Comparison of ENCODE assay signal across 20 cellular contexts in genomic region chr16:65305588-65305987, GRCh38.
DNase-seq lines count a peak whose midpoint lies in the region; ATAC-seq, FAIRE-seq and TF ChIP-seq lines count a peak whose summit lies in the region.
"Had no signal": no experiment of that assay in that cellular context is flagged by ENCODE, and none has a peak within 500 bp of the region (broad histone marks: within the 10 kb centered on the region; RNA-seq: fewer than 3 reads in every experiment).

No MANE protein-coding gene starts in this region.

- H2BK15ac ChIP-seq in mesendoderm (replicated peaks; ENCODE audit: low read depth), result no peak overlapping the region

- FAIRE-seq in H54 (lab: Jason Lieb, UNC), result no peak
- FAIRE-seq: HepG2 had no signal

- no peak overlapping the region for H3K56ac ChIP-seq in mesendoderm (ENCODE audit: low read length)

- no peak overlapping the region for H3K9ac ChIP-seq in mesendoderm (ENCODE audit: low read length)

- no peaks in the 10 kb centered on the region for H3K79me1 ChIP-seq in mesendoderm (ENCODE audit: low read length)

- no peaks in the 10 kb centered on the region for H3K4me1 ChIP-seq in mesendoderm (ENCODE audit: control insufficient read depth, low read depth, low read length)

- no CpG with 5 or more reads among the region's 3 CpGs for WGBS in mesendoderm (ENCODE audit: extremely low coverage, insufficient coverage, low lambda C conversion rate)

- no peak overlapping the region for H3K27ac ChIP-seq in mesendoderm (ENCODE audit: low read depth, low read length)
- H3K27ac ChIP-seq: C4-2B had no signal

- no peak for ATAC-seq in GM21528 (IDR thresholded peaks at IDR 0.05; ENCODE audit: low FRiP score, unreplicated experiment)
- ATAC-seq: HCT116, HepG2 had no signal

- no peak overlapping the region for H3K4me2 ChIP-seq in mesendoderm (ENCODE audit: low read length)

- no peak overlapping the region for H3K23ac ChIP-seq in mesendoderm (ENCODE audit: low read length)

- no peak overlapping the region for H4K8ac ChIP-seq in mesendoderm (ENCODE audit: low read depth, low read length)

- no peaks in the 10 kb centered on the region for H3K36me3 ChIP-seq in mesendoderm (ENCODE audit: control insufficient read depth, insufficient read depth, low read length)

- no peak overlapping the region for H2AK5ac ChIP-seq in mesendoderm (ENCODE audit: low read length)

- no peak overlapping the region for H3K4me3 ChIP-seq in mesendoderm (ENCODE audit: low read length)

- peak; percentile 70 for DNase-seq in D341Med (ENCODE audit: low spot score)
- peak; percentile 67 for DNase-seq in GM04503 (ENCODE audit: low read depth)
- DNase-seq in NCI-H82 treated with DMSO at 0.1 percent for 48 hours (lab: John Stamatoyannopoulos, UW; ENCODE audit: unreplicated experiment), result peak; percentile 50
- peak; percentile 59 for DNase-seq in mesendoderm
- DNase-seq in stimulated activated CD4-positive, alpha-beta T cell treated with anti-CD3 and anti-CD28 coated beads, Interleukin-15, amount 100 ng/mL, for 24 hours, result no peak
- DNase-seq in foreskin melanocyte, result no peak
- no peak for DNase-seq in H54 (ENCODE audit: insufficient read length, low spot score)
- DNase-seq: ACHN, AML-193, DMS79 treated with DMSO at 0.1 percent for 48 hours, GDM1, KBM-7, NCI-H1417 treated with DMSO at 0.1 percent for 48 hours, NCI-H1930, NCI-H2171, NCI-H446 had no signal

- H4K5ac ChIP-seq in mesendoderm (ENCODE audit: low read length), result no peak overlapping the region

- no peak overlapping the region for H3K4ac ChIP-seq in mesendoderm (ENCODE audit: low read depth, low read length)

- H3K79me2 ChIP-seq in mesendoderm (ENCODE audit: control insufficient read depth, insufficient read depth, low read length), result no peaks in the 10 kb centered on the region

- no peak overlapping the region for H2BK120ac ChIP-seq in mesendoderm (ENCODE audit: low read depth, low read length)

- no peak overlapping the region for H2BK5ac ChIP-seq in mesendoderm (ENCODE audit: low read length)

- no peak for TF ChIP-seq POLR2A in H54 (IDR thresholded peaks at IDR 0.05; ENCODE audit: low read depth, low read length)

- no peak overlapping the region for H3K18ac ChIP-seq in mesendoderm (ENCODE audit: low read length)

- no peaks in the 10 kb centered on the region for H3K27me3 ChIP-seq in mesendoderm (ENCODE audit: insufficient read depth, low read length, poor library complexity)

Comparison
In these comparisons a context has a peak if more than half of its experiments do, and no peak if none do; other contexts are left out.
1. DNase-seq: peak in D341Med (single experiment), GM04503 (single experiment), NCI-H82 treated with DMSO at 0.1 percent for 48 hours (single experiment) and mesendoderm (single experiment); none in stimulated activated CD4-positive, alpha-beta T cell treated with anti-CD3 and anti-CD28 coated beads, Interleukin-15, amount 100 ng/mL, for 24 hours (single experiment), foreskin melanocyte (single experiment) and H54 (single experiment).